30 cellular contexts compared by ENCODE assay signal in the genomic region with DNA sequence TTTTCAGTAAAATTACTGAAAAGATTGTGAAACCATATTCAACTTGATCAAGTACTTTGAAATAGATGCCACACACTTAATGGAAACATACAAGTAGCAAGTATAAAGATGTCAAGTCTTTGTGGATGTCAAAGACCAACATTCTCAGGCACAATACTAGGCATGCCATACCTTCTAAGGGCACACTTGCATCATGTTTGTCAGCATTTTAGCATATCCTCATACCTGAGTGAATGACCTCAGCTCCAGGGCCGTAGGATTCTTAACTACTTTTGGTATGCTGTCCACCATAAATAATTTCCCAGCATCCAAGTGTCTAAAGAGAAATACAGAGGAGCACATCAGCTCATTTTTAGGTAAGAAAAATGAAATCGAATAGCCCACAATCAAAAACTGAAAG.
"Had no signal": no experiment of that assay in that cellular context is flagged by ENCODE, and none has a peak within 500 bp of the region (broad histone marks: within the 10 kb centered on the region; RNA-seq: fewer than 3 reads in every experiment).

No MANE protein-coding gene starts in this region.

- H3K27me3 ChIP-seq: ascending aorta, cardiac muscle cell had no signal

- ATAC-seq: activated CD8-positive, alpha-beta T cell treated with anti-CD3 and anti-CD28 coated beads for 36 hours; activated naive CD8-positive, alpha-beta T cell treated with anti-CD3 and anti-CD28 coated beads, Interleukin-2, amount 50 U/mL, for 24 hours; activated T-cell treated with anti-CD3 and anti-CD28 coated beads, Interleukin-2, amount 50 U/mL, for 4 hours had no signal

- DNase-seq: activated B cell treated with CpG ODN at 0.5 μM for 24 hours; activated CD4-positive, alpha-beta memory T cell treated with anti-CD3 and anti-CD28 coated beads for 36 hours; activated CD4-positive, alpha-beta T cell treated with anti-CD3 and anti-CD28 coated beads for 4 hours; activated CD4-positive, alpha-beta T cell treated with anti-CD3 and anti-CD28 coated beads, Interleukin-2, amount 10 ng/mL, durations not matched to agents 24 days and 14 days; activated CD4-positive, alpha-beta T cell treated with anti-CD3 and anti-CD28 coated beads, Interleukin-2, amount 50 U/mL, for 1 hour; activated CD4-positive, alpha-beta T cell treated with anti-CD3 and anti-CD28 coated beads, Interleukin-2, amount 50 U/mL, for 4 hours; activated CD4-positive, CD25-positive, alpha-beta regulatory T cell treated with anti-CD3 and anti-CD28 coated beads, Interleukin-2, amount 50 U/mL, for 72 hours; activated CD8-positive, alpha-beta memory T cell treated with anti-CD3 and anti-CD28 coated beads, Interleukin-2, amount 50 U/mL, for 4 hours; activated CD8-positive, alpha-beta T cell treated with anti-CD3 and anti-CD28 coated beads for 36 hours; activated effector memory CD4-positive, alpha-beta T cell treated with Interleukin-2 at 50 U/mL for 16 hours; activated gamma-delta T cell; activated naive CD4-positive, alpha-beta T cell treated with anti-CD3 and anti-CD28 coated beads, Interleukin-2, amount 10 ng/mL, durations not matched to agents 7 days and 5 days; activated naive CD4-positive, alpha-beta T cell treated with Interleukin-2 at 50 U/mL for 16 hours; activated naive CD8-positive, alpha-beta T cell treated with anti-CD3 and anti-CD28 coated beads, Interleukin-2, amount 10 ng/mL, durations not matched to agents 7 days and 5 days; activated naive CD8-positive, alpha-beta T cell treated with anti-CD3 and anti-CD28 coated beads, Interleukin-2, amount 50 U/mL, for 24 hours; activated T-cell treated with anti-CD3 and anti-CD28 coated beads for 4 hours; activated T-cell treated with anti-CD3 and anti-CD28 coated beads, Interleukin-2, amount 50 U/mL, for 1 hour; activated T-cell treated with anti-CD3 and anti-CD28 coated beads, Interleukin-2, amount 50 U/mL, for 4 hours; amygdala; anterior cingulate cortex; caudate nucleus; cerebellar nuclear complex; T-helper 1 cell; T-helper 2 cell; T-helper 9 cell had no signal

- H3K4me3 ChIP-seq: ascending aorta, cardiac muscle cell had no signal

- FAIRE-seq: bronchial epithelial cell, TTC549 had no signal

- H3K4me1 ChIP-seq: ascending aorta had no signal

- H3K9me3 ChIP-seq: ascending aorta had no signal

- H3K27ac ChIP-seq: ascending aorta, cardiac muscle cell, VCaP had no signal
